ENCODE assay signal across 12 cellular contexts in the genomic region with DNA sequence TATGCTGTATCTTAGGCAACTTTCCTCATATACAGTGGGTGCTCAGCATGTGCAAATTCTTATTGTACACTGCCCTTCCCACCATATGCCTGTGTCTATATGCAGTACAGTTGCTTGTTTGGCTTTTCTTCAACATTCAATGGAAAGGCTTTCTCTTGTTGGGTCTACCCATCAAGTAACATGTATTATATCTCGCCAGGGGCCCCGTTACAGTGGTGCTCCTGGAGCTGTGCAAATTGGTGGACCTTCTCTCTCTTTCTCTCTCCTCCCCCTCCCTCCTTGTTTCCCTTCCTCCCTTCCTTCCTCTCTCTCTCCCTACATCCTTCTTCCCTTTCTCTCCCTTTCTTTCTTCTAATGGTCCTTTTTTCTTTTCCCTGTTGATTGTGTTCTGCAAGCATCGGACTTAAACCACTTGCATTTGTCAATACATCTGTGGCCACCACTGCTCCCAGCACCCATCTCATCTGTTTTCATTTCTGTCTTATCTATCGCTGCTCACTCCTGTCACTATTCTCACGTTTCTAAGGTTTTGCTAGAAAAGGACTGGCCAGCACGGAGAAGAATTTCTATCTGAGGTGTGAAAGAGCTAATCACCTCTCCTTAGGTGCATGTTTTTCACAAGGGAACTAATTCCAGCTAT. TPM values are rescaled to one million over a fixed set of nuclear protein-coding genes. Genes with fewer than 3 reads are reported as not detected.
DNase-seq lines count a peak whose midpoint lies in the region; ATAC-seq and TF ChIP-seq lines count a peak whose summit lies in the region.
"Had no signal": no experiment of that assay in that cellular context is flagged by ENCODE, and none has a peak within 500 bp of the region (broad histone marks: within the 10 kb centered on the region; RNA-seq: fewer than 3 reads in every experiment).

No MANE protein-coding gene starts in this region.

- H3K4me1 Mint-ChIP-seq in activated T-helper 1 cell treated with anti-CD3 and anti-CD28 coated beads, Interleukin-12 subunit alpha, Interleukin-12 subunit beta, Interleukin-2, Interleukin-4 antibody, amounts not matched to agents 30 ng/mL and 10 ng/mL and 1 ng/mL, durations not matched to agents 14 hours and 24 hours and 36 hours (ENCODE audit: low read depth), result peaks cover 96% of the 10 kb centered on the region
- H3K4me1 Mint-ChIP-seq in naive B cell, result peaks cover 81 to 100% (median 93%) of the 10 kb centered on the region in 3 donors
- peaks cover 39% of the 10 kb centered on the region for H3K4me1 Mint-ChIP-seq in glutamatergic neuron (ENCODE audit: low read depth, unreplicated experiment)

- no peaks in the 10 kb centered on the region for H3K27me3 ChIP-seq in BLaER1
- no peaks in the 10 kb centered on the region for H3K27me3 ChIP-seq in DND-41 (ENCODE audit: insufficient read depth, low read length, poor library complexity)
- H3K27me3 ChIP-seq in GM23248 (replicated peaks; ENCODE audit: insufficient read depth), result no peaks in the 10 kb centered on the region
- H3K27me3 ChIP-seq: pancreas had no signal

- peak overlapping the region; percentile 92 for H3K4me2 ChIP-seq in BLaER1
- peak overlapping the region; percentile 15 for H3K4me2 ChIP-seq in DND-41 (ENCODE audit: insufficient read depth, low read length)
- H3K4me2 ChIP-seq in GM23248 (ENCODE audit: unreplicated experiment), result no peak overlapping the region

- in situ Hi-C loops in GM23248 (cut with MboI), result no loop called here

- peaks cover 96% of the 10 kb centered on the region for H3K4me1 ChIP-seq in BLaER1
- peaks cover 75% of the 10 kb centered on the region for H3K4me1 ChIP-seq in DND-41 (ENCODE audit: insufficient read depth, low read length)
- peaks cover 37% of the 10 kb centered on the region for H3K4me1 ChIP-seq in GM23248 (ENCODE audit: insufficient read depth)

- peaks cover 20% of the 10 kb centered on the region for H3F3A ChIP-seq in GM23248 (ENCODE audit: insufficient read depth)

- H3K4me3 Mint-ChIP-seq in activated T-helper 1 cell treated with anti-CD3 and anti-CD28 coated beads, Interleukin-12 subunit alpha, Interleukin-12 subunit beta, Interleukin-2, Interleukin-4 antibody, amounts not matched to agents 30 ng/mL and 10 ng/mL and 1 ng/mL, durations not matched to agents 14 hours and 24 hours and 36 hours, result peak overlapping the region; percentile 58
- peak overlapping the region; percentile 57 to 87 (median 80) for H3K4me3 Mint-ChIP-seq in naive B cell
- no peak overlapping the region for H3K4me3 Mint-ChIP-seq in glutamatergic neuron (ENCODE audit: unreplicated experiment)

- H3K9me3 Mint-ChIP-seq in activated T-helper 1 cell treated with anti-CD3 and anti-CD28 coated beads, Interleukin-12 subunit alpha, Interleukin-12 subunit beta, Interleukin-2, Interleukin-4 antibody, amounts not matched to agents 30 ng/mL and 10 ng/mL and 1 ng/mL, durations not matched to agents 14 hours and 24 hours and 36 hours, result no peaks in the 10 kb centered on the region
- H3K9me3 Mint-ChIP-seq in naive B cell, result peaks cover 0 to 2% (median 0%) of the 10 kb centered on the region in 7 donors
- H3K9me3 Mint-ChIP-seq in glutamatergic neuron (ENCODE audit: unreplicated experiment), result peaks cover 15% of the 10 kb centered on the region

- H4K20me1 ChIP-seq in BLaER1, result peaks cover 53% of the 10 kb centered on the region
- H4K20me1 ChIP-seq in DND-41 (ENCODE audit: insufficient read depth, low read length), result peaks cover 29% of the 10 kb centered on the region
- H4K20me1 ChIP-seq in GM23248 (ENCODE audit: insufficient read depth), result 0 out of 2 replicates have a peak, but pooled peaks cover 6% of the 10 kb centered on the region

- H2AFZ ChIP-seq in DND-41 (ENCODE audit: low read depth, low read length) (no peak overlapping the region), GM23248 (no peak overlapping the region)

- H3K27me3 Mint-ChIP-seq in activated T-helper 1 cell treated with anti-CD3 and anti-CD28 coated beads, Interleukin-12 subunit alpha, Interleukin-12 subunit beta, Interleukin-2, Interleukin-4 antibody, amounts not matched to agents 30 ng/mL and 10 ng/mL and 1 ng/mL, durations not matched to agents 14 hours and 24 hours and 36 hours (ENCODE audit: insufficient read depth), result no peaks in the 10 kb centered on the region
- H3K27me3 Mint-ChIP-seq in naive B cell, result no peaks in the 10 kb centered on the region
- H3K27me3 Mint-ChIP-seq in glutamatergic neuron (ENCODE audit: unreplicated experiment), result peaks cover 8% of the 10 kb centered on the region

- no peaks in the 10 kb centered on the region for H3K9me2 ChIP-seq in GM23248 (ENCODE audit: insufficient read depth)

- H3K27ac ChIP-seq in BLaER1, result peak overlapping the region; percentile 95
- H3K27ac ChIP-seq in DND-41 (ENCODE audit: low read length), result peak overlapping the region; percentile 67
- H3K27ac ChIP-seq in GM23248, result no peak overlapping the region

- no peaks in the 10 kb centered on the region for H3K9me3 ChIP-seq in BLaER1
- no peaks in the 10 kb centered on the region for H3K9me3 ChIP-seq in DND-41 (ENCODE audit: insufficient read depth, low read length, severe bottlenecking)
- no peaks in the 10 kb centered on the region for H3K9me3 ChIP-seq in GM23248 (ENCODE audit: low read depth)
- H3K9me3 ChIP-seq: pancreas had no signal

- DNase-seq in DND-41 (no peak), naive B cell (no peak), glutamatergic neuron (no peak), GM23248 (no peak), retina (no peak)
- DNase-seq in activated T-helper 1 cell treated with anti-CD3 and anti-CD28 coated beads, Interleukin-12 subunit alpha, Interleukin-12 subunit beta, Interleukin-2, Interleukin-4 antibody, amounts not matched to agents 30 ng/mL and 10 ng/mL and 1 ng/mL, durations not matched to agents 14 hours and 24 hours and 36 hours (ENCODE audit: low spot score), result no peak
- DNase-seq: foreskin fibroblast, NCI-H1417, NCI-H748 treated with DMSO at 0.1 percent for 48 hours, pancreas had no signal

- intact Hi-C loops in activated T-helper 1 cell treated with anti-CD3 and anti-CD28 coated beads, Interleukin-12 subunit alpha, Interleukin-12 subunit beta, Interleukin-2, Interleukin-4 antibody, amounts not matched to agents 30 ng/mL and 10 ng/mL and 1 ng/mL, durations not matched to agents 14 hours and 24 hours and 36 hours (cut with micrococcal nuclease), result loop anchor here (5.0 kb wide), 3 partner anchors 436 to 1116 kb away; no protein-coding TSS in a partner anchor

- peak overlapping the region; percentile 94 for H3K27ac Mint-ChIP-seq in activated T-helper 1 cell treated with anti-CD3 and anti-CD28 coated beads, Interleukin-12 subunit alpha, Interleukin-12 subunit beta, Interleukin-2, Interleukin-4 antibody, amounts not matched to agents 30 ng/mL and 10 ng/mL and 1 ng/mL, durations not matched to agents 14 hours and 24 hours and 36 hours
- H3K27ac Mint-ChIP-seq in naive B cell (peak overlapping the region; percentile 9 to 95 (median 88)), glutamatergic neuron (ENCODE audit: unreplicated experiment) (no peak overlapping the region)

- 96 to 98% methylated on average over 6 of the region's 6 CpGs for WGBS in GM23248 (ENCODE audit: low coverage in 1 of 2, low lambda C conversion rate in 2 of 2, missing lambda C conversion rate in 2 of 2), 2 experiments

- TF ChIP-seq CTCF in DND-41 (IDR thresholded peaks at IDR 0.05; ENCODE audit: borderline replicate concordance, extremely low read depth, low read length, poor library complexity, severe bottlenecking) (no peak), glutamatergic neuron (IDR thresholded peaks at IDR 0.05; ENCODE audit: partially characterized antibody, unreplicated experiment) (no peak)

- H3K4me3 ChIP-seq in BLaER1 (peak overlapping the region; percentile 53), DND-41 (ENCODE audit: low read depth in 1 of 2, low read length in 2 of 2) (no peak overlapping the region), GM23248 (no peak overlapping the region)
- H3K4me3 ChIP-seq: pancreas had no signal

- H3K79me2 ChIP-seq in DND-41 (ENCODE audit: insufficient read depth, low read length), result peaks cover 82% of the 10 kb centered on the region
- H3K79me2 ChIP-seq in GM23248 (ENCODE audit: insufficient read depth), result peaks cover 100% of the 10 kb centered on the region

- H3K36me3 Mint-ChIP-seq in activated T-helper 1 cell treated with anti-CD3 and anti-CD28 coated beads, Interleukin-12 subunit alpha, Interleukin-12 subunit beta, Interleukin-2, Interleukin-4 antibody, amounts not matched to agents 30 ng/mL and 10 ng/mL and 1 ng/mL, durations not matched to agents 14 hours and 24 hours and 36 hours (ENCODE audit: low read depth), result peaks cover 50% of the 10 kb centered on the region
- H3K36me3 Mint-ChIP-seq in naive B cell (peaks cover 13 to 32% of the 10 kb centered on the region in 2 donors), glutamatergic neuron (ENCODE audit: unreplicated experiment) (no peaks in the 10 kb centered on the region)

- H3K9ac ChIP-seq in BLaER1 (peak overlapping the region; percentile 77), DND-41 (ENCODE audit: low read depth, low read length) (no peak overlapping the region), GM23248 (no peak overlapping the region)

- H3K36me3 ChIP-seq in BLaER1 (peaks cover 21% of the 10 kb centered on the region), DND-41 (ENCODE audit: insufficient read depth, low read length) (peaks cover 17% of the 10 kb centered on the region), GM23248 (ENCODE audit: low read depth) (peaks cover 27% of the 10 kb centered on the region)

- ATAC-seq in DND-41 (ENCODE audit: insufficient read depth, low read depth), result no peak
- no peak for ATAC-seq in naive B cell (ENCODE audit: low read depth in 2 of 2)
- no peak for ATAC-seq in HG03354 (IDR thresholded peaks at IDR 0.05; ENCODE audit: poor library complexity, severe bottlenecking, unreplicated experiment)
- ATAC-seq: pancreas had no signal

RNA-seq across cellular contexts. Expression of gene TGFBR2, which starts 35.3 kb away (rescaled TPM):
- total RNA-seq in activated T-helper 1 cell treated with anti-CD3 and anti-CD28 coated beads, Interleukin-12 subunit alpha, Interleukin-12 subunit beta, Interleukin-2, Interleukin-4 antibody, amounts not matched to agents 30 ng/mL and 10 ng/mL and 1 ng/mL, durations not matched to agents 14 hours and 24 hours and 36 hours, result 58.2 and 59.6 TPM in 2 replicates
- polyA plus RNA-seq in naive B cell (ENCODE audit: low read depth in 6 of 6), result 100 to 1,000 TPM in 5 of 6 donors, 10 to 100 TPM in 1; 99.4 to 169 (median 116) TPM
- total RNA-seq in glutamatergic neuron (ENCODE audit: unreplicated experiment), result 0.96 TPM
- 179 and 188 TPM in 2 replicates for total RNA-seq in GM23248 (2014; rRNA removed; shearing (Covaris generic))
- 134 and 135 TPM in 2 replicates for polyA plus RNA-seq in GM23248 (2016; fragmentation: Nextera tagmentation; extraction: Ambion mirVana)

Comparison
In these comparisons a context has a peak if more than half of its experiments do, and no peak if none do; other contexts are left out.
1. RNA of gene TGFBR2, which starts 35.3 kb away (total RNA-seq): 179 to 188 TPM in GM23248 and 58.2 to 59.6 TPM in activated T-helper 1 cell treated with anti-CD3 and anti-CD28 coated beads, Interleukin-12 subunit alpha, Interleukin-12 subunit beta, Interleukin-2, Interleukin-4 antibody, amounts not matched to agents 30 ng/mL and 10 ng/mL and 1 ng/mL, durations not matched to agents 14 hours and 24 hours and 36 hours; 0.96 TPM in glutamatergic neuron (single experiment); every median in the first group is over 10 times any median in the second.